Comparison of ENCODE assay signal across 11 cellular contexts in the genomic region with DNA sequence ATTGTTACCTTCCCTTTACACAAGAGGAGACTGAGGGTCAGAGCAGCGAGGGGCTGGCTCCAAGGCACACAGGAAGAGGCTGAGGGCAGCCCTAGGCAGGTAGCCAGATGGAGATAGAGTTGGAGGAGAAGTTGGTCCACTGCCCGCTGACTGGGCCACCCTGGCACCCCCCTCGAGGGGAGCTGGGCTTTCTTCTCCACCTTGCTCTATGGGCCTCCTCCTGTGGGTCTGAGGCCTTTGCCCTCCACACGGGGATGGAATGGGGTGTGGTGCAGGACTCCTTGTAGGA.
DNase-seq lines count a peak whose midpoint lies in the region; ATAC-seq and TF ChIP-seq lines count a peak whose summit lies in the region.
"Had no signal": no experiment of that assay in that cellular context is flagged by ENCODE, and none has a peak within 500 bp of the region (broad histone marks: within the 10 kb centered on the region; RNA-seq: fewer than 3 reads in every experiment).

No MANE protein-coding gene starts in this region.

- intact Hi-C loops in Caco-2 (cut with micrococcal nuclease; ENCODE audit: unreplicated experiment) (no loop called here), mucosa of descending colon (cut with DNase I, micrococcal nuclease) (no loop called here)
- intact Hi-C loops in activated T-helper 1 cell treated with anti-CD3 and anti-CD28 coated beads, Interleukin-12 subunit alpha, Interleukin-12 subunit beta, Interleukin-2, Interleukin-4 antibody, amounts not matched to agents 30 ng/mL and 10 ng/mL and 1 ng/mL, durations not matched to agents 14 hours and 24 hours and 36 hours (cut with micrococcal nuclease), result loop anchor here (5.0 kb wide), 2 partner anchors 97 to 193 kb away; partner anchors contain the start of gene FOXD2

- H3K9me3 ChIP-seq in Caco-2, result peaks cover 8% of the 10 kb centered on the region
- H3K9me3 ChIP-seq in endodermal cell (ENCODE audit: control insufficient read depth, low read length), result peaks cover 9% of the 10 kb centered on the region
- peaks cover under 1% of the 10 kb centered on the region for H3K9me3 ChIP-seq in osteoblast (ENCODE audit: low read depth, low read length)
- H3K9me3 ChIP-seq in mucosa of descending colon, result peaks cover 9% of the 10 kb centered on the region
- H3K9me3 ChIP-seq: pancreas, vagina had no signal

- no peak overlapping the region for H3K9ac ChIP-seq in endodermal cell (ENCODE audit: extremely low read depth, low read length, poor library complexity, severe bottlenecking)

- no TSS peak for BruUV-seq in Caco-2 (replicated peaks; lab: Mats Ljungman, UMichigan)

- H3K27ac ChIP-seq in endodermal cell (ENCODE audit: low read depth, low read length) (no peak overlapping the region), osteoblast (ENCODE audit: low read depth, low read length) (no peak overlapping the region)
- H3K27ac ChIP-seq: pancreas, vagina had no signal

- H3K27me3 ChIP-seq in Caco-2 (replicated peaks; ENCODE audit: control insufficient read depth, insufficient read depth, low read length), result no peaks in the 10 kb centered on the region
- no peaks in the 10 kb centered on the region for H3K27me3 ChIP-seq in endodermal cell (ENCODE audit: control insufficient read depth, insufficient read depth, low read length, poor library complexity, severe bottlenecking)
- H3K27me3 ChIP-seq in osteoblast (ENCODE audit: insufficient read depth, low read length), result peaks cover 4% of the 10 kb centered on the region
- H3K27me3 ChIP-seq: pancreas, vagina had no signal

- ATAC-seq in mucosa of descending colon, result no peak

- no peaks in the 10 kb centered on the region for H3K36me3 ChIP-seq in Caco-2 (ENCODE audit: control insufficient read depth, insufficient read depth, low read length)
- H3K36me3 ChIP-seq in endodermal cell (ENCODE audit: control insufficient read depth, insufficient read depth, low read length), result no peaks in the 10 kb centered on the region
- no peaks in the 10 kb centered on the region for H3K36me3 ChIP-seq in osteoblast (ENCODE audit: insufficient read depth, low read length)
- no peaks in the 10 kb centered on the region for H3K36me3 ChIP-seq in mucosa of descending colon (ENCODE audit: low read depth)
- H3K36me3 ChIP-seq: pancreas, vagina had no signal

- POLR2A ChIA-PET in Caco-2 (lab: Charles Lee), result no interaction called here

- CTCF ChIA-PET in Caco-2 (lab: Charles Lee), result no interaction called here

- H3K27me3 Mint-ChIP-seq in Caco-2 (ENCODE audit: insufficient read depth, unreplicated experiment), result no peaks in the 10 kb centered on the region
- peaks cover 7% of the 10 kb centered on the region for H3K27me3 Mint-ChIP-seq in endodermal cell (ENCODE audit: insufficient read depth)
- H3K27me3 Mint-ChIP-seq in activated T-helper 1 cell treated with anti-CD3 and anti-CD28 coated beads, Interleukin-12 subunit alpha, Interleukin-12 subunit beta, Interleukin-2, Interleukin-4 antibody, amounts not matched to agents 30 ng/mL and 10 ng/mL and 1 ng/mL, durations not matched to agents 14 hours and 24 hours and 36 hours (ENCODE audit: insufficient read depth), result peaks cover 55% of the 10 kb centered on the region

- H3K27ac Mint-ChIP-seq in Caco-2 (ENCODE audit: unreplicated experiment) (peak overlapping the region; percentile 87), endodermal cell (no peak overlapping the region)
- no peak overlapping the region for H3K27ac Mint-ChIP-seq in activated T-helper 1 cell treated with anti-CD3 and anti-CD28 coated beads, Interleukin-12 subunit alpha, Interleukin-12 subunit beta, Interleukin-2, Interleukin-4 antibody, amounts not matched to agents 30 ng/mL and 10 ng/mL and 1 ng/mL, durations not matched to agents 14 hours and 24 hours and 36 hours

- WGBS in endodermal cell (ENCODE audit: insufficient coverage in 1 of 2, insufficient read length in 1 of 2), 2 experiments, result 74 to 100% methylated on average over 1 to 4 of the region's 4 CpGs

- no peaks in the 10 kb centered on the region for H3K9me3 Mint-ChIP-seq in Caco-2 (ENCODE audit: unreplicated experiment)
- peaks cover 8% of the 10 kb centered on the region for H3K9me3 Mint-ChIP-seq in endodermal cell
- H3K9me3 Mint-ChIP-seq in activated T-helper 1 cell treated with anti-CD3 and anti-CD28 coated beads, Interleukin-12 subunit alpha, Interleukin-12 subunit beta, Interleukin-2, Interleukin-4 antibody, amounts not matched to agents 30 ng/mL and 10 ng/mL and 1 ng/mL, durations not matched to agents 14 hours and 24 hours and 36 hours, result peaks cover 8% of the 10 kb centered on the region

- H3K4me1 ChIP-seq in Caco-2 (peaks cover 10% of the 10 kb centered on the region; the same call in 1 of the 2 replicates), endodermal cell (ENCODE audit: control insufficient read depth, insufficient read depth, low read length) (peaks cover 4% of the 10 kb centered on the region), osteoblast (ENCODE audit: insufficient read depth, low read length) (peaks cover 11% of the 10 kb centered on the region), mucosa of descending colon (ENCODE audit: low read depth) (peaks cover 20% of the 10 kb centered on the region)
- H3K4me1 ChIP-seq: pancreas had no signal

- H3K4me1 Mint-ChIP-seq in Caco-2 (ENCODE audit: low read depth, unreplicated experiment), result no peaks in the 10 kb centered on the region
- peaks cover 21% of the 10 kb centered on the region for H3K4me1 Mint-ChIP-seq in endodermal cell
- H3K4me1 Mint-ChIP-seq in activated T-helper 1 cell treated with anti-CD3 and anti-CD28 coated beads, Interleukin-12 subunit alpha, Interleukin-12 subunit beta, Interleukin-2, Interleukin-4 antibody, amounts not matched to agents 30 ng/mL and 10 ng/mL and 1 ng/mL, durations not matched to agents 14 hours and 24 hours and 36 hours (ENCODE audit: low read depth), result no peaks in the 10 kb centered on the region

- no peak overlapping the region for H3K4me3 ChIP-seq in Caco-2 (ENCODE audit: low read depth, low read length)
- peak overlapping the region; percentile 64 for H3K4me3 ChIP-seq in endodermal cell (ENCODE audit: low read length)
- H3K4me3 ChIP-seq in osteoblast (ENCODE audit: insufficient read depth, low read length), result no peak overlapping the region
- H3K4me3 ChIP-seq in mucosa of descending colon, result no peak overlapping the region

- H3K79me2 ChIP-seq in osteoblast (ENCODE audit: insufficient read depth, low read length), result no peaks in the 10 kb centered on the region

- DNase-seq in Caco-2 (no peak), NCI-H1092 treated with DMSO at 0.1 percent for 48 hours (lab: John Stamatoyannopoulos, UW) (peak; percentile 54), endodermal cell (no peak), osteoblast (ENCODE audit: insufficient read length, low spot score, missing footprints) (no peak), mucosa of descending colon (no peak), NCI-H1694 treated with DMSO at 0.1 percent for 48 hours (lab: John Stamatoyannopoulos, UW) (no peak), globus pallidus (ENCODE audit: low spot score) (no peak)
- no peak for DNase-seq in activated T-helper 1 cell treated with anti-CD3 and anti-CD28 coated beads, Interleukin-12 subunit alpha, Interleukin-12 subunit beta, Interleukin-2, Interleukin-4 antibody, amounts not matched to agents 30 ng/mL and 10 ng/mL and 1 ng/mL, durations not matched to agents 14 hours and 24 hours and 36 hours (ENCODE audit: low spot score)
- DNase-seq: NCI-H2081 treated with DMSO at 0.1 percent for 48 hours had no signal

- H3K4me2 ChIP-seq in osteoblast (ENCODE audit: insufficient read depth, low read length), result peak overlapping the region; percentile 35

- H3K36me3 Mint-ChIP-seq in Caco-2 (ENCODE audit: insufficient read depth, unreplicated experiment) (no peaks in the 10 kb centered on the region), endodermal cell (ENCODE audit: low read depth) (no peaks in the 10 kb centered on the region)
- H3K36me3 Mint-ChIP-seq in activated T-helper 1 cell treated with anti-CD3 and anti-CD28 coated beads, Interleukin-12 subunit alpha, Interleukin-12 subunit beta, Interleukin-2, Interleukin-4 antibody, amounts not matched to agents 30 ng/mL and 10 ng/mL and 1 ng/mL, durations not matched to agents 14 hours and 24 hours and 36 hours (ENCODE audit: low read depth), result no peaks in the 10 kb centered on the region

- no peaks in the 10 kb centered on the region for H4K20me1 ChIP-seq in osteoblast (ENCODE audit: insufficient read depth, low read length)

- H2AFZ ChIP-seq in osteoblast (ENCODE audit: low read length), result no peak overlapping the region

- no peak overlapping the region for H3K4me3 Mint-ChIP-seq in Caco-2 (ENCODE audit: unreplicated experiment)
- H3K4me3 Mint-ChIP-seq in endodermal cell, result peak overlapping the region; percentile 58
- H3K4me3 Mint-ChIP-seq in activated T-helper 1 cell treated with anti-CD3 and anti-CD28 coated beads, Interleukin-12 subunit alpha, Interleukin-12 subunit beta, Interleukin-2, Interleukin-4 antibody, amounts not matched to agents 30 ng/mL and 10 ng/mL and 1 ng/mL, durations not matched to agents 14 hours and 24 hours and 36 hours, result no peak overlapping the region

- no peak for TF ChIP-seq CTCF in Caco-2 (IDR thresholded peaks at IDR 0.05; ENCODE audit: insufficient read depth in 1 of 2, low read depth in 1 of 2, low read length in 1 of 2, severe bottlenecking in 1 of 2, unreplicated experiment in 1 of 2)
- no peak for TF ChIP-seq CTCF in endodermal cell (conservative IDR thresholded peaks at IDR 0.05)
- no peak for TF ChIP-seq CTCF in osteoblast (IDR thresholded peaks at IDR 0.05; ENCODE audit: extremely low read depth, low read depth, low read length)
- no peak for TF ChIP-seq CTCF in mucosa of descending colon (IDR thresholded peaks at IDR 0.05)
